8 cellular contexts compared by ENCODE assay signal in the genomic region with DNA sequence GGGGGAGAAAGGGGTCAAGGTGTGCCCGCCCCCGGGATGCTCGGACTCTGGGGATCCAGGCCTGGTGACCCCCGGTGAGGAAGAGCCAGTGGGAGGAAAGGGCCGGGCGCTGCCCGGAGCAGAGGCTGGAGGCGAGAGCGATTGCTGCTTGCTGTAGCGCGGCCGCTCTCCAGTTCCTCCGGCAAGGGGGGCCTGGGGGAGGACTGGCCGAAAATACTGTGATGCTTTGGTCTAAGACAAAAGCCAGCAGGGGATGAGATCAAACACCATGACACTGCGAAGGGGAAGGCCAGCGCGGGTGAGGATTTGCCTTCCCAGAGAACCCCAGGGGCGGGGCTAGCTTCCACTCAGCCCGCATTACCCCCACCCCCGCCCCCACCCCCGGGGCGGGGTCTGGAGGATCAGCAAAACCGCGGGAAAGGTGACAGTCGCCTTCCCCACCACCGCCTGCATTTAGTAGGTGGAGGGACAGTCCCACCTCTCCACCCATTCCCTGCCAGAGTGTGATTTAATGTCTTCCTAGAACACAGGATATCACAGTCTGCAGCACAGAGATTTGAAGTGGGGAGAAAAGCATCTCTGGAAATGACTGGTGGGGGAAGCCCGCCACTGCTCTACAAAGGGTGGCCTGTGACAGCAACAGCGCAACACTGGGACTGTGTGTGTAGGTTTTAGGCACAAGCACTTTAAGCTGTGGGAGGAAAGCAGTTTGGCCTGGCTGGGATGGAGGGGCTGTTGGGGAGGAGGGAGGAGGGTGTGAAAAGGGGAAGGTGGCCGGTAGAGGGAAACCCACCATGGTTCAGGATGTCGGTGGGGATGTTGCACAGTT. TPM values are rescaled to one million over a fixed set of nuclear protein-coding genes. Genes with fewer than 3 reads are reported as not detected.
DNase-seq lines count a peak whose midpoint lies in the region; ATAC-seq and TF ChIP-seq lines count a peak whose summit lies in the region.

No MANE protein-coding gene starts in this region.

- intact Hi-C loops in Caco-2 (cut with micrococcal nuclease; ENCODE audit: unreplicated experiment): no loop called here
- intact Hi-C loops in tibial artery (cut with DNase I; ENCODE audit: low total_unique reads): no loop called here

- H3K27ac Mint-ChIP-seq in Caco-2 (ENCODE audit: unreplicated experiment): no peak overlapping the region

- H3K9me3 Mint-ChIP-seq in Caco-2 (ENCODE audit: unreplicated experiment): no peaks in the 10 kb centered on the region

- ATAC-seq in GM21528 (IDR thresholded peaks at IDR 0.05; ENCODE audit: low FRiP score, unreplicated experiment): peak; percentile 59

- DNase-seq in Caco-2 (peak; percentile 73), HuH-7.5 (ENCODE audit: low spot score) (peak; percentile 79), activated T-helper 1 cell treated with Interleukin-2 at 50 U/mL for 16 hours (ENCODE audit: low read depth) (peak; percentile 33), foreskin fibroblast (peak; percentile 47 to 74), tibial artery (peak; percentile 62 to 80)

- no peaks in the 10 kb centered on the region for H3K9me3 ChIP-seq in Caco-2
- H3K9me3 ChIP-seq in neutrophil: no peaks in the 10 kb centered on the region
- H3K9me3 ChIP-seq in tibial artery: no peaks in the 10 kb centered on the region

- H3K4me1 ChIP-seq in Caco-2: 0 out of 2 replicates have a peak, but pooled peaks cover 4% of the 10 kb centered on the region
- peaks cover 23 to 31% of the 10 kb centered on the region in 2 experiments for H3K4me1 ChIP-seq in neutrophil (ENCODE audit: control insufficient read depth in 1 of 2, insufficient read depth in 1 of 2, low read depth in 1 of 2, low read length in 1 of 2)
- peaks cover 0 to 37% (median 26%) of the 10 kb centered on the region in 4 donors for H3K4me1 ChIP-seq in tibial artery

- H3K27me3 ChIP-seq in Caco-2 (replicated peaks; ENCODE audit: control insufficient read depth, insufficient read depth, low read length) (no peaks in the 10 kb centered on the region), neutrophil (peaks cover 53% of the 10 kb centered on the region), tibial artery (no peaks in the 10 kb centered on the region)

- H3K36me3 ChIP-seq in Caco-2 (ENCODE audit: control insufficient read depth, insufficient read depth, low read length) (no peaks in the 10 kb centered on the region), neutrophil (no peaks in the 10 kb centered on the region), tibial artery (no peaks in the 10 kb centered on the region)

- no peak for TF ChIP-seq CTCF in Caco-2 (IDR thresholded peaks at IDR 0.05; ENCODE audit: insufficient read depth in 1 of 2, low read depth in 1 of 2, low read length in 1 of 2, severe bottlenecking in 1 of 2, unreplicated experiment in 1 of 2)
- TF ChIP-seq CTCF in foreskin fibroblast (IDR thresholded peaks at IDR 0.05; ENCODE audit: low read depth, low read length): no peak
- no peak for TF ChIP-seq CTCF in neutrophil (IDR thresholded peaks at IDR 0.05)
- no peak for TF ChIP-seq CTCF in tibial artery (IDR thresholded peaks at IDR 0.05)

- BruUV-seq in Caco-2 (replicated peaks; lab: Mats Ljungman, UMichigan): no TSS peak

- H3K27ac ChIP-seq in neutrophil: no peak overlapping the region
- H3K27ac ChIP-seq in tibial artery: peak overlapping the region; percentile 68 to 76

- CTCF ChIA-PET in Caco-2 (lab: Charles Lee): no interaction called here

- H3K27me3 Mint-ChIP-seq in Caco-2 (ENCODE audit: insufficient read depth, unreplicated experiment): peaks cover 8% of the 10 kb centered on the region

- peak overlapping the region; percentile 79 for H3K4me3 Mint-ChIP-seq in Caco-2 (ENCODE audit: unreplicated experiment)

- H3K4me3 ChIP-seq in Caco-2 (ENCODE audit: low read depth, low read length) (peak overlapping the region; percentile 43), foreskin fibroblast (ENCODE audit: low read depth in 1 of 2, low read length in 2 of 2) (peak overlapping the region; percentile 32 to 43), neutrophil (ENCODE audit: low read depth in 1 of 2, low read length in 1 of 2) (peak overlapping the region; percentile 45 to 52), tibial artery (peak overlapping the region; percentile 57 to 65)

- H3K4me1 Mint-ChIP-seq in Caco-2 (ENCODE audit: low read depth, unreplicated experiment): peaks cover 13% of the 10 kb centered on the region

- POLR2A ChIA-PET in Caco-2 (lab: Charles Lee): no interaction called here

- peaks cover 5% of the 10 kb centered on the region for H3K36me3 Mint-ChIP-seq in Caco-2 (ENCODE audit: insufficient read depth, unreplicated experiment)

TF ChIP-seq in PFSK-1, 5 proteins besides CTCF, POLR2A, EP300 and RAD21:
- TF ChIP-seq FOXP2 (optimal IDR thresholded peaks at IDR 0.05; ENCODE audit: borderline replicate concordance, extremely low read depth, extremely low read length, insufficient read depth) (peak; percentile 47), POLR2AphosphoS5 (IDR thresholded peaks at IDR 0.05; ENCODE audit: low read depth, low read length) (no peak), SIN3A (IDR thresholded peaks at IDR 0.05; ENCODE audit: borderline replicate concordance, insufficient read depth, low read length) (peak; percentile 24; the same call in 1 of the 2 replicates), TAF1 (IDR thresholded peaks at IDR 0.05; ENCODE audit: borderline replicate concordance, insufficient read depth, low read length) (no peak)
- TF ChIP-seq, protein P1, sequence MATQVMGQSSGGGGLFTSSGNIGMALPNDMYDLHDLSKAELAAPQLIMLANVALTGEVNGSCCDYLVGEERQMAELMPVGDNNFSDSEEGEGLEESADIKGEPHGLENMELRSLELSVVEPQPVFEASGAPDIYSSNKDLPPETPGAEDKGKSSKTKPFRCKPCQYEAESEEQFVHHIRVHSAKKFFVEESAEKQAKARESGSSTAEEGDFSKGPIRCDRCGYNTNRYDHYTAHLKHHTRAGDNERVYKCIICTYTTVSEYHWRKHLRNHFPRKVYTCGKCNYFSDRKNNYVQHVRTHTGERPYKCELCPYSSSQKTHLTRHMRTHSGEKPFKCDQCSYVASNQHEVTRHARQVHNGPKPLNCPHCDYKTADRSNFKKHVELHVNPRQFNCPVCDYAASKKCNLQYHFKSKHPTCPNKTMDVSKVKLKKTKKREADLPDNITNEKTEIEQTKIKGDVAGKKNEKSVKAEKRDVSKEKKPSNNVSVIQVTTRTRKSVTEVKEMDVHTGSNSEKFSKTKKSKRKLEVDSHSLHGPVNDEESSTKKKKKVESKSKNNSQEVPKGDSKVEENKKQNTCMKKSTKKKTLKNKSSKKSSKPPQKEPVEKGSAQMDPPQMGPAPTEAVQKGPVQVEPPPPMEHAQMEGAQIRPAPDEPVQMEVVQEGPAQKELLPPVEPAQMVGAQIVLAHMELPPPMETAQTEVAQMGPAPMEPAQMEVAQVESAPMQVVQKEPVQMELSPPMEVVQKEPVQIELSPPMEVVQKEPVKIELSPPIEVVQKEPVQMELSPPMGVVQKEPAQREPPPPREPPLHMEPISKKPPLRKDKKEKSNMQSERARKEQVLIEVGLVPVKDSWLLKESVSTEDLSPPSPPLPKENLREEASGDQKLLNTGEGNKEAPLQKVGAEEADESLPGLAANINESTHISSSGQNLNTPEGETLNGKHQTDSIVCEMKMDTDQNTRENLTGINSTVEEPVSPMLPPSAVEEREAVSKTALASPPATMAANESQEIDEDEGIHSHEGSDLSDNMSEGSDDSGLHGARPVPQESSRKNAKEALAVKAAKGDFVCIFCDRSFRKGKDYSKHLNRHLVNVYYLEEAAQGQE (IDR thresholded peaks at IDR 0.05; ENCODE audit: insufficient read depth in 1 of 2, low read depth in 2 of 2, low read length in 2 of 2): 0 out of 4 replicates have a peak, but pooled peaks of 1 of the 2 experiments have one; percentile 13

RNA-seq across cellular contexts. Expression of a gene that starts 25.7 kb away (rescaled TPM):
- 5.7 and 7.0 TPM in 2 replicates for total RNA-seq in Caco-2 (2022)
- polyA plus RNA-seq in PFSK-1 (2012; ENCODE audit: insufficient read length, low read depth): 290 TPM
